In genomic region chr18:13137939-13138821, GRCh38 we compare ENCODE assay signal across 2 cellular contexts.
TF ChIP-seq lines count a peak whose summit lies in the region.

No MANE protein-coding gene starts in this region.

TF ChIP-seq in GM12878, 131 proteins besides CTCF, POLR2A, EP300 and RAD21 (continued from another document and continues in another):
- TF ChIP-seq RUNX3 (IDR thresholded peaks at IDR 0.05; ENCODE audit: low read length) (no peak), SMC3 (IDR thresholded peaks at IDR 0.05; ENCODE audit: borderline replicate concordance, low read length) (no peak), ZBTB33 (IDR thresholded peaks at IDR 0.05) (peak; percentile 86), JUND (IDR thresholded peaks at IDR 0.05; ENCODE audit: low read depth, low read length) (no peak), SUZ12 (IDR thresholded peaks at IDR 0.05; ENCODE audit: unreplicated experiment) (no peak), ZBTB4 (CRISPR knock-in tag; IDR thresholded peaks at IDR 0.05) (no peak), ELK1 (IDR thresholded peaks at IDR 0.05; ENCODE audit: low read depth, low read length) (no peak), BCL3 (IDR thresholded peaks at IDR 0.05; ENCODE audit: borderline replicate concordance, insufficient read depth, low read depth, low read length, poor library complexity, severe bottlenecking) (no peak), CREB1 (IDR thresholded peaks at IDR 0.05; ENCODE audit: low read depth) (no peak; the same call in 1 of the 2 replicates), MEF2A (IDR thresholded peaks at IDR 0.05; ENCODE audit: insufficient read depth, low read depth, low read length) (no peak), TARDBP (IDR thresholded peaks at IDR 0.05; ENCODE audit: borderline replicate concordance) (no peak), BHLHE40 (IDR thresholded peaks at IDR 0.05; ENCODE audit: borderline replicate concordance in 1 of 2, low read depth in 2 of 2, low read length in 1 of 2) (0 out of 4 replicates have a peak, but pooled peaks of 1 of the 2 experiments have one; percentile 9), ATF7 (IDR thresholded peaks at IDR 0.05; ENCODE audit: low read depth) (no peak), NR2F1 (conservative IDR thresholded peaks at IDR 0.05) (peak; percentile 65), SMAD1 (IDR thresholded peaks at IDR 0.05; ENCODE audit: low read depth, partially characterized antibody) (no peak), RFX5 (IDR thresholded peaks at IDR 0.05; ENCODE audit: low read depth, low read length) (peak; percentile 39; the same call in 1 of the 2 replicates), FOS (IDR thresholded peaks at IDR 0.05; ENCODE audit: borderline replicate concordance, extremely low read depth, insufficient read length) (no peak), IRF5 (IDR thresholded peaks at IDR 0.05; ENCODE audit: borderline replicate concordance) (no peak), SMAD5 (IDR thresholded peaks at IDR 0.05; ENCODE audit: low read depth) (no peak), POU2F2 (IDR thresholded peaks at IDR 0.05; ENCODE audit: borderline replicate concordance, low read depth, low read length) (peak; percentile 71; the same call in 1 of the 3 replicates), BRCA1 (IDR thresholded peaks at IDR 0.05; ENCODE audit: low read depth, low read length) (no peak), FOXM1 (IDR thresholded peaks at IDR 0.05; ENCODE audit: low read depth, low read length) (no peak), CBFB (IDR thresholded peaks at IDR 0.05; ENCODE audit: low read depth) (no peak), ZNF622 (IDR thresholded peaks at IDR 0.05) (no peak)

TF ChIP-seq in HepG2, 621 proteins besides CTCF, POLR2A, EP300 and RAD21 (continued from another document and continues in another):
- TF ChIP-seq ZNF460 (CRISPR knock-in tag; IDR thresholded peaks at IDR 0.05; ENCODE audit: borderline replicate concordance) (no peak), HOXD1 (CRISPR knock-in tag; IDR thresholded peaks at IDR 0.05) (no peak), ZHX2 (IDR thresholded peaks at IDR 0.05; ENCODE audit: low read depth) (no peak), ZHX2 (CRISPR knock-in tag; IDR thresholded peaks at IDR 0.05; ENCODE audit: borderline replicate concordance) (no peak), ZNF644 (CRISPR knock-in tag; IDR thresholded peaks at IDR 0.05; ENCODE audit: low read depth) (no peak), FOXM1 (CRISPR knock-in tag; IDR thresholded peaks at IDR 0.05) (no peak), TFDP2 (CRISPR knock-in tag; IDR thresholded peaks at IDR 0.05) (peak; percentile 50; the same call in 1 of the 2 replicates), PTBP1 (IDR thresholded peaks at IDR 0.05; ENCODE audit: low read depth, low read length, poor library complexity, severe bottlenecking) (no peak), MTF1 (CRISPR knock-in tag; IDR thresholded peaks at IDR 0.05) (no peak), MED8 (CRISPR knock-in tag; IDR thresholded peaks at IDR 0.05; ENCODE audit: insufficient replicate concordance) (peak; percentile 8), MYNN (CRISPR knock-in tag; IDR thresholded peaks at IDR 0.05; ENCODE audit: low read depth) (no peak), NFYB (CRISPR knock-in tag; IDR thresholded peaks at IDR 0.05) (peak; percentile 90), DRAP1 (CRISPR knock-in tag; IDR thresholded peaks at IDR 0.05) (peak; percentile 98), ZNF841 (CRISPR knock-in tag; IDR thresholded peaks at IDR 0.05; ENCODE audit: borderline replicate concordance) (no peak), ARID4A (CRISPR knock-in tag; IDR thresholded peaks at IDR 0.05; ENCODE audit: borderline replicate concordance) (no peak; the same call in 1 of the 2 replicates), ZNF33B (CRISPR knock-in tag; IDR thresholded peaks at IDR 0.05) (0 out of 2 replicates have a peak, but pooled peaks have one; percentile 32), ZNF678 (CRISPR knock-in tag; IDR thresholded peaks at IDR 0.05) (no peak), ZNF577 (CRISPR knock-in tag; IDR thresholded peaks at IDR 0.05; ENCODE audit: borderline replicate concordance, low read depth) (no peak), ZZZ3 (CRISPR knock-in tag; IDR thresholded peaks at IDR 0.05; ENCODE audit: borderline replicate concordance) (no peak), SMC3 (IDR thresholded peaks at IDR 0.05; ENCODE audit: low read length) (0 out of 2 replicates have a peak, but pooled peaks have one; percentile 2), TIGD3 (CRISPR knock-in tag; IDR thresholded peaks at IDR 0.05; ENCODE audit: borderline replicate concordance) (0 out of 2 replicates have a peak, but pooled peaks have one; percentile 67), ZNF468 (CRISPR knock-in tag; IDR thresholded peaks at IDR 0.05) (no peak), E2F5 (CRISPR knock-in tag; conservative IDR thresholded peaks at IDR 0.05) (no peak; the same call in 1 of the 2 replicates), ZNF138 (CRISPR knock-in tag; IDR thresholded peaks at IDR 0.05; ENCODE audit: low read depth) (no peak), ZNF205 (CRISPR knock-in tag; IDR thresholded peaks at IDR 0.05) (peak; percentile 48; the same call in 1 of the 2 replicates), HNF4A (CRISPR knock-in tag; IDR thresholded peaks at IDR 0.05) (peak; percentile 59), ZBTB37 (CRISPR knock-in tag; IDR thresholded peaks at IDR 0.05) (no peak), HOXA9 (CRISPR knock-in tag; IDR thresholded peaks at IDR 0.05; ENCODE audit: borderline replicate concordance) (no peak), ZBTB4 (CRISPR knock-in tag; IDR thresholded peaks at IDR 0.05; ENCODE audit: borderline replicate concordance) (no peak; the same call in 1 of the 2 replicates)
